In genomic region chr6:136201735-136202134, GRCh38 we compare ENCODE assay signal across 18 cellular contexts. TPM values are rescaled to one million over a fixed set of nuclear protein-coding genes. Genes with fewer than 3 reads are reported as not detected.
A peak's percentile ranks its signal among the peaks of the same experiment; 100 is the strongest.
DNase-seq lines count a peak whose midpoint lies in the region; ATAC-seq and TF ChIP-seq lines count a peak whose summit lies in the region.
"Had no signal": no experiment of that assay in that cellular context is flagged by ENCODE, and none has a peak within 500 bp of the region (broad histone marks: within the 10 kb centered on the region; RNA-seq: fewer than 3 reads in every experiment).

No MANE protein-coding gene starts in this region.

- no peak overlapping the region for H3K4me3 ChIP-seq in A673 (ENCODE audit: low read depth, low read length, poor library complexity, severe bottlenecking)
- H3K4me3 ChIP-seq in GM23248: no peak overlapping the region
- H3K4me3 ChIP-seq in HAP-1: no peak overlapping the region
- H3K4me3 ChIP-seq: esophagus squamous epithelium, ovary, thoracic aorta had no signal

- no peaks in the 10 kb centered on the region for H3K9me3 Mint-ChIP-seq in activated CD4-positive, alpha-beta T cell treated with anti-CD3 and anti-CD28 coated beads for 36 hours (ENCODE audit: low read depth)
- H3K9me3 Mint-ChIP-seq: activated CD4-positive, alpha-beta T cell treated with anti-CD3 and anti-CD28 coated beads, Interleukin-2, amount 10 ng/mL, durations not matched to agents 24 days and 14 days; activated naive CD4-positive, alpha-beta T cell treated with anti-CD3 and anti-CD28 coated beads, Interleukin-2, amount 50 U/mL, for 24 hours had no signal

- no peak for ATAC-seq in activated CD4-positive, alpha-beta T cell treated with anti-CD3 and anti-CD28 coated beads for 36 hours
- ATAC-seq in HG02759 (IDR thresholded peaks at IDR 0.05; ENCODE audit: unreplicated experiment): no peak
- ATAC-seq: left ventricle myocardium superior had no signal

- no peak overlapping the region for H3K9ac ChIP-seq in GM23248

- H3K4me3 Mint-ChIP-seq in activated CD4-positive, alpha-beta T cell treated with anti-CD3 and anti-CD28 coated beads for 36 hours: no peak overlapping the region
- H3K4me3 Mint-ChIP-seq: activated CD4-positive, alpha-beta T cell treated with anti-CD3 and anti-CD28 coated beads, Interleukin-2, amount 10 ng/mL, durations not matched to agents 24 days and 14 days; activated naive CD4-positive, alpha-beta T cell treated with anti-CD3 and anti-CD28 coated beads, Interleukin-2, amount 50 U/mL, for 24 hours had no signal

- POLR2A ChIA-PET in A673 (lab: Charles Lee; ENCODE audit: low non-redundant PET): no interaction called here
- POLR2A ChIA-PET in activated CD4-positive, alpha-beta T cell treated with anti-CD3 and anti-CD28 coated beads for 36 hours (lab: Charles Lee): no interaction called here

- no peak overlapping the region for H2AFZ ChIP-seq in GM23248

- H3K79me2 ChIP-seq in GM23248 (ENCODE audit: insufficient read depth): no peaks in the 10 kb centered on the region

- in situ Hi-C loops in GM23248 (cut with MboI): no loop called here
- in situ Hi-C loops in HAP-1 (cut with MboI; ENCODE audit: low sequenced_read_pairs): no loop called here

- H4K20me1 ChIP-seq in GM23248 (ENCODE audit: insufficient read depth): no peaks in the 10 kb centered on the region

- DNase-seq in A673 (ENCODE audit: low spot score): peak; percentile 14
- DNase-seq in GM23248: peak; percentile 28
- DNase-seq in SHP77 treated with DMSO at 0.1 percent for 48 hours (lab: John Stamatoyannopoulos, UW): peak; percentile 7
- peak; percentile 34 for DNase-seq in fibroblast of peridontal ligament (ENCODE audit: extremely low read depth)
- no peak for DNase-seq in HAP-1 (ENCODE audit: low spot score in 2 of 2)
- DNase-seq in activated CD4-positive, alpha-beta T cell treated with anti-CD3 and anti-CD28 coated beads for 36 hours: no peak
- DNase-seq in effector CD8-positive, alpha-beta T cell (lab: John Stamatoyannopoulos, UW): no peak
- DNase-seq: activated CD4-positive, alpha-beta T cell treated with anti-CD3 and anti-CD28 coated beads, Interleukin-2, amount 10 ng/mL, durations not matched to agents 24 days and 14 days; esophagus squamous epithelium; left ventricle myocardium superior; NCI-H2171 treated with DMSO at 0.1 percent for 48 hours; NK-92 treated with Interleukin-12 subunit alpha and Interleukin-12 subunit beta, amount 100 ng/mL, for 24 hours; ovary; Right ventricle myocardium superior; small intestine had no signal

- peaks cover 23% of the 10 kb centered on the region for H3K27me3 ChIP-seq in A673 (replicated peaks; ENCODE audit: insufficient read depth, low read depth, low read length, poor library complexity)
- H3K27me3 ChIP-seq in GM23248 (replicated peaks; ENCODE audit: insufficient read depth): no peaks in the 10 kb centered on the region
- peaks cover 18% of the 10 kb centered on the region for H3K27me3 ChIP-seq in HAP-1 (ENCODE audit: low read depth)
- H3K27me3 ChIP-seq: esophagus squamous epithelium, ovary had no signal

- H3K36me3 ChIP-seq in A673 (ENCODE audit: insufficient read depth, low read length, poor library complexity, severe bottlenecking) (no peaks in the 10 kb centered on the region), GM23248 (ENCODE audit: low read depth) (no peaks in the 10 kb centered on the region), HAP-1 (replicated peaks) (no peaks in the 10 kb centered on the region)
- H3K36me3 ChIP-seq: esophagus squamous epithelium, ovary, thoracic aorta had no signal

- BruUV-seq in A673 (replicated peaks; lab: Mats Ljungman, UMichigan): no TSS peak

- H3K27ac Mint-ChIP-seq in activated CD4-positive, alpha-beta T cell treated with anti-CD3 and anti-CD28 coated beads for 36 hours: no peak overlapping the region
- H3K27ac Mint-ChIP-seq: activated CD4-positive, alpha-beta T cell treated with anti-CD3 and anti-CD28 coated beads, Interleukin-2, amount 10 ng/mL, durations not matched to agents 24 days and 14 days; activated naive CD4-positive, alpha-beta T cell treated with anti-CD3 and anti-CD28 coated beads, Interleukin-2, amount 50 U/mL, for 24 hours had no signal

- H3K36me3 Mint-ChIP-seq in activated CD4-positive, alpha-beta T cell treated with anti-CD3 and anti-CD28 coated beads for 36 hours (ENCODE audit: low read depth): no peaks in the 10 kb centered on the region
- H3K36me3 Mint-ChIP-seq: activated naive CD4-positive, alpha-beta T cell treated with anti-CD3 and anti-CD28 coated beads, Interleukin-2, amount 50 U/mL, for 24 hours had no signal

- H3K9me3 ChIP-seq in A673 (ENCODE audit: low read depth, low read length, poor library complexity, severe bottlenecking): no peaks in the 10 kb centered on the region
- H3K9me3 ChIP-seq in GM23248 (ENCODE audit: low read depth): no peaks in the 10 kb centered on the region
- H3K9me3 ChIP-seq in HAP-1: no peaks in the 10 kb centered on the region
- H3K9me3 ChIP-seq: esophagus squamous epithelium, ovary, thoracic aorta had no signal

- no peaks in the 10 kb centered on the region for H3K4me1 ChIP-seq in A673 (ENCODE audit: insufficient read depth, low read length, poor library complexity, severe bottlenecking)
- no peaks in the 10 kb centered on the region for H3K4me1 ChIP-seq in GM23248 (ENCODE audit: insufficient read depth)
- H3K4me1 ChIP-seq in HAP-1: no peaks in the 10 kb centered on the region
- H3K4me1 ChIP-seq: esophagus squamous epithelium had no signal

- CTCF ChIA-PET in A673 (lab: Charles Lee): no interaction called here
- CTCF ChIA-PET in activated CD4-positive, alpha-beta T cell treated with anti-CD3 and anti-CD28 coated beads for 36 hours (lab: Charles Lee): interaction anchor here (0.9 kb wide), 1 partner anchor 25 kb away, joined by 3 read pairs; no protein-coding TSS in a partner anchor

- WGBS in GM23248 (ENCODE audit: low coverage in 1 of 2, low lambda C conversion rate in 2 of 2, missing lambda C conversion rate in 2 of 2), 2 experiments: 30 to 32% methylated on average over 5 of the region's 5 CpGs

- TF ChIP-seq CTCF in A673 (conservative IDR thresholded peaks at IDR 0.05; ENCODE audit: low read depth, low read length): peak; percentile 30; the same call in 1 of the 2 replicates

- no peak overlapping the region for H3K4me2 ChIP-seq in GM23248 (ENCODE audit: unreplicated experiment)

- H3K4me1 Mint-ChIP-seq in activated CD4-positive, alpha-beta T cell treated with anti-CD3 and anti-CD28 coated beads for 36 hours: peaks cover 2% of the 10 kb centered on the region
- H3K4me1 Mint-ChIP-seq: activated CD4-positive, alpha-beta T cell treated with anti-CD3 and anti-CD28 coated beads, Interleukin-2, amount 10 ng/mL, durations not matched to agents 24 days and 14 days; activated naive CD4-positive, alpha-beta T cell treated with anti-CD3 and anti-CD28 coated beads, Interleukin-2, amount 50 U/mL, for 24 hours had no signal

- intact Hi-C loops in A673 (cut with micrococcal nuclease; ENCODE audit: unreplicated experiment): no loop called here
- intact Hi-C loops in activated CD4-positive, alpha-beta T cell treated with anti-CD3 and anti-CD28 coated beads for 36 hours (cut with DNase I, micrococcal nuclease): no loop called here

- no peaks in the 10 kb centered on the region for H3K9me2 ChIP-seq in GM23248 (ENCODE audit: insufficient read depth)

- no peak overlapping the region for H3K27ac ChIP-seq in A673 (ENCODE audit: low read depth, low read length, poor library complexity, severe bottlenecking)
- H3K27ac ChIP-seq in GM23248: no peak overlapping the region
- H3K27ac ChIP-seq: esophagus squamous epithelium, ovary, thoracic aorta had no signal

- peaks cover 6% of the 10 kb centered on the region for H3K27me3 Mint-ChIP-seq in activated CD4-positive, alpha-beta T cell treated with anti-CD3 and anti-CD28 coated beads for 36 hours

- H3F3A ChIP-seq in GM23248 (ENCODE audit: insufficient read depth): peaks cover 3% of the 10 kb centered on the region; the same call in 1 of the 2 replicates

RNA-seq across cellular contexts. Expression of gene MTFR2, which starts 48.4 kb away (rescaled TPM):
- total RNA-seq in A673 (2021): 10.1 and 12.6 TPM in 2 replicates
- total RNA-seq in GM23248 (2014; rRNA removed; shearing (Covaris generic)): not detected in 2 replicates
- 2.5 and 3.1 TPM in 2 replicates for polyA plus RNA-seq in GM23248 (2016; fragmentation: Nextera tagmentation; extraction: Ambion mirVana)
- total RNA-seq in activated CD4-positive, alpha-beta T cell treated with anti-CD3 and anti-CD28 coated beads for 36 hours: 10 to 100 TPM; 26.9 to 28.9 TPM

Comparison
In these comparisons a context has a peak if more than half of its experiments do, and no peak if none do; other contexts are left out.
1. DNase-seq: peak in A673 (single experiment), GM23248 (single experiment), SHP77 treated with DMSO at 0.1 percent for 48 hours (single experiment) and fibroblast of peridontal ligament (single experiment); none in HAP-1 (0 of 2), activated CD4-positive, alpha-beta T cell treated with anti-CD3 and anti-CD28 coated beads for 36 hours (single experiment) and effector CD8-positive, alpha-beta T cell (single experiment).
2. RNA of gene MTFR2, which starts 48.4 kb away (total RNA-seq): 26.9 to 28.9 TPM in activated CD4-positive, alpha-beta T cell treated with anti-CD3 and anti-CD28 coated beads for 36 hours and 10.1 to 12.6 TPM in A673; not detected in GM23248; every median in the first group is over 10 times any median in the second.